1 cellular context compared by ENCODE assay signal in the genomic region with DNA sequence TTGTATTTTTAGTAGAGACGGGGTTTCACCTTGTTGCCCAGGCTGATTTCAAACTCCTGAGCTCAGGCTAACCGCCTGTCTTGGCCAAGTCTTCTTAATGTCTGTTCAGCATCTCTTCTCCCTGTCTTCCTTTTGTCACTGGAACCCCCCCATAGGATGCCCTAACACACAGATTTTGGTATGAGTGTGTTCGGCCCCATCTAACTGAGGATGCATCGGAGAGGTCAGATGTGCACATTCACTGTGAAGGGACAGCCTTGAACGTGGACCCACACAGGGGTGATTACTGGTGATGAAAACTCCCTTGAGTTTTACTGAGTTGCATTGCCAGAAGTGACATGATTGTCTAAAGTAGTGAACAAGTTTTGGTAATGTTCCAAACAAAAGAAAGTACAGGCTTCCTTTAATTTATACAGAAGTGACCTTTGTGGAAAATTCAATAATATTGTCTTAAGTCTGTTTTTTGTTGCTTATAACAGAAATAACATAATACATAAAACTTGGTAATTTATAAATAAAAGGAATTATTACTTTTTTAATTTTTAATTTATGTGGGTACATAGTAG.
TF ChIP-seq lines count a peak whose summit lies in the region.

No MANE protein-coding gene starts in this region.

TF ChIP-seq in GM23338, 12 proteins besides CTCF, POLR2A, EP300 and RAD21 (continued from another document):
- TF ChIP-seq REST (IDR thresholded peaks at IDR 0.05; ENCODE audit: unreplicated experiment) (no peak), STAT1 (IDR thresholded peaks at IDR 0.05; ENCODE audit: unreplicated experiment) (no peak), NANOG (IDR thresholded peaks at IDR 0.05; ENCODE audit: borderline replicate concordance) (no peak)
